33 cellular contexts compared by ENCODE assay signal in genomic region chr1:207194197-207194596, GRCh38.
"Had no signal": no experiment of that assay in that cellular context is flagged by ENCODE, and none has a peak within 500 bp of the region (broad histone marks: within the 10 kb centered on the region; RNA-seq: fewer than 3 reads in every experiment).

No MANE protein-coding gene starts in this region.

- H3K36me3 ChIP-seq: adrenal gland, brain microvascular endothelial cell, breast epithelium had no signal

- H3K4me1 ChIP-seq: adrenal gland, body of pancreas, breast epithelium had no signal

- FAIRE-seq: astrocyte, TTC549 had no signal

- DNase-seq: activated B cell treated with CpG ODN at 0.5 μM for 24 hours; activated CD4-positive, alpha-beta memory T cell treated with anti-CD3 and anti-CD28 coated beads for 36 hours; activated CD4-positive, alpha-beta T cell treated with anti-CD3 and anti-CD28 coated beads for 4 hours; activated CD4-positive, alpha-beta T cell treated with anti-CD3 and anti-CD28 coated beads, Interleukin-2, amount 10 ng/mL, durations not matched to agents 24 days and 14 days; activated CD4-positive, alpha-beta T cell treated with anti-CD3 and anti-CD28 coated beads, Interleukin-2, amount 50 U/mL, for 1 hour; activated CD4-positive, alpha-beta T cell treated with anti-CD3 and anti-CD28 coated beads, Interleukin-2, amount 50 U/mL, for 4 hours; activated CD4-positive, CD25-positive, alpha-beta regulatory T cell treated with anti-CD3 and anti-CD28 coated beads, Interleukin-2, amount 50 U/mL, for 72 hours; activated CD8-positive, alpha-beta memory T cell treated with anti-CD3 and anti-CD28 coated beads, Interleukin-2, amount 50 U/mL, for 4 hours; activated CD8-positive, alpha-beta T cell treated with anti-CD3 and anti-CD28 coated beads for 36 hours; activated effector memory CD4-positive, alpha-beta T cell treated with anti-CD3 and anti-CD28 coated beads, Interleukin-2, amount 50 U/mL, for 16 hours; activated gamma-delta T cell treated with Interleukin-2 at 50 U/mL for 16 hours; activated naive CD4-positive, alpha-beta T cell; activated naive CD4-positive, alpha-beta T cell treated with anti-CD3 and anti-CD28 coated beads for 36 hours; activated naive CD4-positive, alpha-beta T cell treated with anti-CD3 and anti-CD28 coated beads, Interleukin-2, amount 50 U/mL, for 16 hours; activated naive CD8-positive, alpha-beta T cell treated with anti-CD3 and anti-CD28 coated beads for 36 hours; activated T-cell treated with anti-CD3 and anti-CD28 coated beads for 4 hours; activated T-cell treated with anti-CD3 and anti-CD28 coated beads, Interleukin-2, amount 50 U/mL, for 1 hour; activated T-cell treated with anti-CD3 and anti-CD28 coated beads, Interleukin-2, amount 50 U/mL, for 4 hours; activated T-cell treated with anti-CD3 and anti-CD28 coated beads, Interleukin-2, amount 50 U/mL, for 72 hours; adrenal gland; amniotic stem cell; aorta; body of pancreas; brain microvascular endothelial cell; central memory CD4-positive, alpha-beta T cell; T-helper 2 cell; T-helper 9 cell had no signal

- H3K9me3 ChIP-seq: adrenal gland, body of pancreas, breast epithelium had no signal

- H3K4me3 ChIP-seq: adrenal gland, body of pancreas, breast epithelium had no signal

- ATAC-seq: activated CD8-positive, alpha-beta T cell treated with anti-CD3 and anti-CD28 coated beads for 36 hours; activated naive CD4-positive, alpha-beta T cell treated with anti-CD3 and anti-CD28 coated beads, Interleukin-2, amount 50 U/mL, for 72 hours; activated T-cell treated with anti-CD3 and anti-CD28 coated beads, Interleukin-2, amount 50 U/mL, for 4 hours; activated T-cell treated with anti-CD3 and anti-CD28 coated beads, Interleukin-2, amount 50 U/mL, for 72 hours; activated T-helper 17 cell treated with anti-CD3 and anti-CD28 coated beads, Interleukin-2, amount 50 U/mL, for 72 hours; body of pancreas had no signal

- H3K27me3 ChIP-seq: adrenal gland, body of pancreas, brain microvascular endothelial cell, breast epithelium had no signal

- H3K27ac ChIP-seq: adrenal gland, body of pancreas, brain microvascular endothelial cell, breast epithelium, VCaP had no signal
